Comparison of ENCODE assay signal across 8 cellular contexts in the genomic region with DNA sequence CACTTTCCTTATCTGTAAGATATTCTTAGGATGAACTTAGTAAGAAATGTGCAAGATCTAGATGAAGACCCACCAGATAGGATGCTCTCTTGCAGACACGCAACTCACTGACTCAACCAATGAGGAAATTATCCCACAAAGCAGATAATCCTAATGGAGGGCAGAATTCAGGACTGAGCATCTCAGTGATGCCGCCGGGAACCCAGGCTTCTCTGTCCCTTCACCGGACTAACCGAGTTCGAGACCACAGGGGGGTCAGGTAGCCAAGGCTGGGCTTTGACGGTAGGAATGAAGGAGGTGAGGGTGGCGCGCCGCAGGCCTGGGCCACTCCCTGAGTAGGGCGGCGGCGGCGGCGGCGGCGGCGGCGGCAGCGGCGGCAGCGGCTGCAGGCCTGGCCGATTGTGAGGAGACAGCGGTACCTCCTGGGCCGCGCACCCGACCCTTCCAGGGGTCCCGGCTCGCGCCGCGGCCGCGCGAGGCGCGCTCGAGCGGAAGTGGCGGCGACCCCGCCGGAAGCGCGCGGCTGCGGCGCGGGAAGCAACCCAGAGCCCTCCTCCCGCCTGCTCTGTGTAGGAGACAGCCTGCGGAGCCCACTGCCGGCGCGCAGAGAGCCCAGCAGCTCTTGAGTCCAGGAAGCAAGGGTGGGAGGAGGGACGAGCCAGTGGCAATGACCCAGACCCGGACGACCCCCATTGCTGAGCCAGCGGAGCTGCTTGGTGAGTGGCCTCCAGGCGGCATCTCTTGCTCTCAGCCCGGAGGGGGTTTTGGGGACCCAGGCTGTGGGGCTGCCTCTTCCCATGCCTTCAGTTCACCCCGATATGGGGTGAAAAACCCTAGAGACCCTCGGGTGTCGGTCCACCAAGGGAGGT. TPM values are rescaled to one million over a fixed set of nuclear protein-coding genes. Genes with fewer than 3 reads are reported as not detected.
A peak's percentile ranks its signal among the peaks of the same experiment; 100 is the strongest.
DNase-seq lines count a peak whose midpoint lies in the region; ATAC-seq lines count a peak whose summit lies in the region.

KHDC1 (minus strand) TSS at position 496 of the 869 bp plus-strand sequence. CDS start 20,679 bp downstream, outside the sequence.

- H3K9me3 ChIP-seq in ectodermal cell (ENCODE audit: control insufficient read depth, low read length): no peaks in the 10 kb centered on the region

- in situ Hi-C loops in ACHN (cut with HindIII; ENCODE audit: low pct_ligation_motif_present, low pct_unique_long_range_greater_than_20kb, low sequenced_read_pairs): no loop called here

- no peak within 1 kb of the TSS for H2BK15ac ChIP-seq in mesendoderm (replicated peaks; ENCODE audit: low read depth)

- H3K79me1 ChIP-seq in mesendoderm (ENCODE audit: low read length): peaks cover 2% of the 10 kb centered on the region

- H3K27me3 ChIP-seq in ectodermal cell (ENCODE audit: control insufficient read depth, insufficient read depth, low read length, poor library complexity, severe bottlenecking) (no peaks in the 10 kb centered on the region), mesendoderm (ENCODE audit: insufficient read depth, low read length, poor library complexity) (no peaks in the 10 kb centered on the region)

- no peaks in the 10 kb centered on the region for H3K36me3 ChIP-seq in ectodermal cell (ENCODE audit: control insufficient read depth, insufficient read depth, low read length)
- no peaks in the 10 kb centered on the region for H3K36me3 ChIP-seq in mesendoderm (ENCODE audit: control insufficient read depth, insufficient read depth, low read length)

- no peaks in the 10 kb centered on the region for H3K4me1 ChIP-seq in ectodermal cell (ENCODE audit: control insufficient read depth, insufficient read depth, low read length)
- peaks cover 3% of the 10 kb centered on the region for H3K4me1 ChIP-seq in mesendoderm (ENCODE audit: control insufficient read depth, low read depth, low read length)

- peak within 1 kb of the TSS; percentile 85 for H3K27ac Mint-ChIP-seq in activated CD4-positive, alpha-beta T cell treated with anti-CD3 and anti-CD28 coated beads, Interleukin-2, amount 10 ng/mL, durations not matched to agents 7 days and 5 days

- no peak within 1 kb of the TSS for H2BK5ac ChIP-seq in mesendoderm (ENCODE audit: low read length)

- peaks cover 35% of the 10 kb centered on the region for H3K4me1 Mint-ChIP-seq in activated CD4-positive, alpha-beta T cell treated with anti-CD3 and anti-CD28 coated beads, Interleukin-2, amount 10 ng/mL, durations not matched to agents 7 days and 5 days

- no peak within 1 kb of the TSS for H2BK120ac ChIP-seq in mesendoderm (ENCODE audit: low read depth, low read length)

- ATAC-seq in GM18508 (IDR thresholded peaks at IDR 0.05; ENCODE audit: insufficient read depth, unreplicated experiment) (peak; percentile 81), HG02981 (IDR thresholded peaks at IDR 0.05; ENCODE audit: unreplicated experiment) (peak; percentile 87)

- no peak within 1 kb of the TSS for H3K23ac ChIP-seq in mesendoderm (ENCODE audit: low read length)

- H3K18ac ChIP-seq in mesendoderm (ENCODE audit: low read length): peak within 1 kb of the TSS; percentile 91

- H3K9me3 Mint-ChIP-seq in activated CD4-positive, alpha-beta T cell treated with anti-CD3 and anti-CD28 coated beads, Interleukin-2, amount 10 ng/mL, durations not matched to agents 7 days and 5 days: no peaks in the 10 kb centered on the region

- no peaks in the 10 kb centered on the region for H3K79me2 ChIP-seq in mesendoderm (ENCODE audit: control insufficient read depth, insufficient read depth, low read length)

- no peak within 1 kb of the TSS for H3K27ac ChIP-seq in ectodermal cell (ENCODE audit: insufficient read depth, low read depth, low read length, poor library complexity, severe bottlenecking)
- H3K27ac ChIP-seq in mesendoderm (ENCODE audit: low read depth, low read length): peak within 1 kb of the TSS; percentile 53

- POLR2A ChIA-PET in activated CD4-positive, alpha-beta T cell treated with anti-CD3 and anti-CD28 coated beads, Interleukin-2, amount 10 ng/mL, durations not matched to agents 7 days and 5 days (lab: Charles Lee): interaction anchor here (0.6 kb wide), 1 partner anchor 38 kb away, joined by 4 read pairs; no protein-coding TSS in a partner anchor

- H3K4me2 ChIP-seq in mesendoderm (ENCODE audit: low read length): peak within 1 kb of the TSS; percentile 88

- H4K8ac ChIP-seq in mesendoderm (ENCODE audit: low read depth, low read length): peak within 1 kb of the TSS; percentile 90

- H3K4me3 Mint-ChIP-seq in activated CD4-positive, alpha-beta T cell treated with anti-CD3 and anti-CD28 coated beads, Interleukin-2, amount 10 ng/mL, durations not matched to agents 7 days and 5 days: peak within 1 kb of the TSS; percentile 78

- H3K4me3 ChIP-seq in ectodermal cell (ENCODE audit: insufficient read depth, low read depth, low read length) (peak within 1 kb of the TSS; percentile 56), mesendoderm (ENCODE audit: low read length) (peak within 1 kb of the TSS; percentile 60)

- no peaks in the 10 kb centered on the region for H3K27me3 Mint-ChIP-seq in activated CD4-positive, alpha-beta T cell treated with anti-CD3 and anti-CD28 coated beads, Interleukin-2, amount 10 ng/mL, durations not matched to agents 7 days and 5 days

- peak within 1 kb of the TSS; percentile 65 for H3K4ac ChIP-seq in mesendoderm (ENCODE audit: low read depth, low read length)

- no peak within 1 kb of the TSS for H4K5ac ChIP-seq in mesendoderm (ENCODE audit: low read length)

- H3K9ac ChIP-seq in mesendoderm (ENCODE audit: low read length): peak within 1 kb of the TSS; percentile 90

- H2AK5ac ChIP-seq in mesendoderm (ENCODE audit: low read length): no peak within 1 kb of the TSS

- DNase-seq in ACHN (peak; percentile 52), NCI-H2196 treated with DMSO at 0.1 percent for 48 hours (lab: John Stamatoyannopoulos, UW; ENCODE audit: unreplicated experiment) (peak; percentile 29), mesendoderm (peak; percentile 84)
- peak; percentile 59 for DNase-seq in activated CD4-positive, alpha-beta T cell treated with anti-CD3 and anti-CD28 coated beads, Interleukin-2, amount 10 ng/mL, durations not matched to agents 7 days and 5 days
- DNase-seq in stimulated activated CD8-positive, alpha-beta memory T cell treated with anti-CD3 and anti-CD28 coated beads, Interleukin-15, amount 100 ng/mL, for 1 hour (ENCODE audit: low read depth): peak; percentile 21

- H3K56ac ChIP-seq in mesendoderm (ENCODE audit: low read length): peak within 1 kb of the TSS; percentile 95

- CTCF ChIA-PET in activated CD4-positive, alpha-beta T cell treated with anti-CD3 and anti-CD28 coated beads, Interleukin-2, amount 10 ng/mL, durations not matched to agents 7 days and 5 days (lab: Charles Lee): no interaction called here

- H3K36me3 Mint-ChIP-seq in activated CD4-positive, alpha-beta T cell treated with anti-CD3 and anti-CD28 coated beads, Interleukin-2, amount 10 ng/mL, durations not matched to agents 7 days and 5 days (ENCODE audit: low read depth): peaks cover 24% of the 10 kb centered on the region

- WGBS in ectodermal cell, 2 experiments: 4 to 5% methylated on average over 63 of the region's 63 CpGs
- no CpG with 5 or more reads among the region's 63 CpGs for WGBS in mesendoderm (ENCODE audit: extremely low coverage, insufficient coverage, low lambda C conversion rate)

RNA-seq across cellular contexts. Expression of gene KHDC1, which starts in this region (rescaled TPM):
- total RNA-seq in activated CD4-positive, alpha-beta T cell treated with anti-CD3 and anti-CD28 coated beads, Interleukin-2, amount 10 ng/mL, durations not matched to agents 7 days and 5 days: 1 to 10 TPM; 5.0 to 6.1 TPM
- 17.3 TPM for polyA plus RNA-seq in ectodermal cell (2013, experiment 1 of 4)
- 16.2 TPM for polyA plus RNA-seq in ectodermal cell (2013, experiment 2 of 4)
- 9.6 TPM for polyA plus RNA-seq in ectodermal cell (2013, experiment 3 of 4)
- polyA plus RNA-seq in ectodermal cell (2013, experiment 4 of 4): 12.6 TPM
- polyA plus RNA-seq in mesendoderm (2013, experiment 1 of 2): 3.5 TPM
- polyA plus RNA-seq in mesendoderm (2013, experiment 2 of 2): 3.5 TPM

Comparison
In these comparisons a context has a peak if more than half of its experiments do, and no peak if none do; other contexts are left out.
1. DNase-seq: peak in every context shown above with its lines; median percentile 84 in mesendoderm; 59 in activated CD4-positive, alpha-beta T cell treated with anti-CD3 and anti-CD28 coated beads, Interleukin-2, amount 10 ng/mL, durations not matched to agents 7 days and 5 days; 52 in ACHN; 29 in NCI-H2196 treated with DMSO at 0.1 percent for 48 hours; 21 in stimulated activated CD8-positive, alpha-beta memory T cell treated with anti-CD3 and anti-CD28 coated beads, Interleukin-15, amount 100 ng/mL, for 1 hour.